In the genomic region with DNA sequence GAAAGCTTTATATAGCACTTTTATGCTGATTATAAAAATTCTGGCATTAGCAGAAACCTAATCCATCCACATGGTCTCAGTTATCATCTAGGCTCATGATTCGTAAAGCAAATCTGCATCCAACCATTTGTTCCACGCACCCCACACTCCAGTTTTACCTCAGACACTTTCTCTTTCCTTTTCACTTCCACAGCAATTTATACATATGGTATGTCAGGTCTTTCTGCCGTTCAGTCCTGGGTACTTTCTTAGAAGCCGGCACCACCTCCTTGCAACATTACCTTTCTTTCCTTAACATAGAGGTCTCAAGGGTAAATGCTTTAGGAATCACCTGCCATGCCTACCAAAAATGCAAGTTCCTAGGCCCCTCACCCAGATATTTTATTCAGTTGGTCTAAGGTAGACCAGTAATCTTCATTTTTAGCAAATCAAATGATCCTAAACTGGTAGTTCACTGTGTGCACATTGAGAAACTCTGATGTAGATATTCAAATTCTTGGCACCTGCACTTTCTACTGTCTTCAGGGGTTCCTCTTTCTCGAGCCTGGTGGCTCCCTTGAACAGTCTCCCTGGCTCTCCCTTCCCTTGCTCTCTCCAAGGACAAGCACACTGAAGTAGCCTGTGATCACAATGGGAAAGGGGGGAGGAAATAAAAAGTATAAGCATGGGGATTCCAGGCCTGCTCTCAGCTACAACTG, we compare ENCODE assay signal across 20 cellular contexts. TPM values are rescaled to one million over a fixed set of nuclear protein-coding genes. Genes with fewer than 3 reads are reported as not detected.
DNase-seq lines count a peak whose midpoint lies in the region; ATAC-seq and TF ChIP-seq lines count a peak whose summit lies in the region.
"Had no signal": no experiment of that assay in that cellular context is flagged by ENCODE, and none has a peak within 500 bp of the region (broad histone marks: within the 10 kb centered on the region; RNA-seq: fewer than 3 reads in every experiment).

No MANE protein-coding gene starts in this region.

- WGBS in smooth muscle cell (ENCODE audit: low lambda C conversion rate), result 86% methylated on average over 5 of the region's 5 CpGs

- H3K27me3 ChIP-seq in smooth muscle cell (ENCODE audit: low read depth), result no peaks in the 10 kb centered on the region
- H3K27me3 ChIP-seq: BLaER1, upper lobe of right lung had no signal

- H3K79me2 ChIP-seq in smooth muscle cell (ENCODE audit: low read depth), result peaks cover 18% of the 10 kb centered on the region

- peaks cover 24% of the 10 kb centered on the region for H3F3A ChIP-seq in smooth muscle cell (ENCODE audit: low read depth)

- peak; percentile 16 for DNase-seq in activated CD4-positive, alpha-beta T cell treated with anti-CD3 and anti-CD28 coated beads for 36 hours
- no peak for DNase-seq in activated CD4-positive, alpha-beta T cell treated with anti-CD3 and anti-CD28 coated beads, Interleukin-2, amount 50 U/mL, for 48 hours
- DNase-seq in smooth muscle cell (lab: John Stamatoyannopoulos, UW; ENCODE audit: unreplicated experiment), result no peak
- no peak for DNase-seq in NCI-H1048 (lab: John Stamatoyannopoulos, UW)
- DNase-seq in NCI-H1930 (lab: John Stamatoyannopoulos, UW), result no peak
- DNase-seq in mucosa of gallbladder (ENCODE audit: low spot score), result no peak
- DNase-seq: DMS153; NCI-H146; NCI-H748 treated with DMSO at 0.1 percent for 48 hours; PC-9; posterior cingulate gyrus; stimulated activated CD4-positive, alpha-beta T cell treated with anti-CD3 and anti-CD28 coated beads, Interleukin-2, amount 100 ng/mL, for 24 hours; stimulated activated naive CD8-positive, alpha-beta T cell treated with anti-CD3 and anti-CD28 coated beads, Interleukin-15, amount 100 ng/mL, for 72 hours; upper lobe of right lung had no signal

- H2AFZ ChIP-seq in smooth muscle cell (ENCODE audit: low read depth), result no peak overlapping the region
- H2AFZ ChIP-seq: PC-9 had no signal

- intact Hi-C loops in activated CD4-positive, alpha-beta T cell treated with anti-CD3 and anti-CD28 coated beads for 36 hours (cut with DNase I, micrococcal nuclease), result loop anchor here in 1 of 2 experiments (5.0 kb wide), 1 partner anchor 69 kb away; no protein-coding TSS in a partner anchor

- TF ChIP-seq CTCF in HEK293 (tag by site-specific recombination; IDR thresholded peaks at IDR 0.05) (no peak), brain (conservative IDR thresholded peaks at IDR 0.05) (no peak), smooth muscle cell (IDR thresholded peaks at IDR 0.05; ENCODE audit: borderline replicate concordance, insufficient read depth, poor library complexity, severe bottlenecking) (no peak)

- H3K27ac ChIP-seq in HEK293 (ENCODE audit: extremely low read depth, low read depth, low read length) (no peak overlapping the region), smooth muscle cell (ENCODE audit: low read depth) (peak overlapping the region; percentile 9)
- H3K27ac ChIP-seq: BLaER1, PC-9, upper lobe of right lung had no signal

- POLR2A ChIA-PET in activated CD4-positive, alpha-beta T cell treated with anti-CD3 and anti-CD28 coated beads for 36 hours (lab: Charles Lee), result no interaction called here
- POLR2A ChIA-PET in HEK293 (lab: Yijun Ruan, JAX), result interaction anchor here (0.6 to 1.0 kb wide), 2 partner anchors 10 to 98 kb away, joined by 3 to 6 read pairs; no protein-coding TSS in a partner anchor

- no peaks in the 10 kb centered on the region for H3K36me3 ChIP-seq in HEK293 (ENCODE audit: control insufficient read depth in 2 of 2, insufficient read depth in 1 of 2, low read length in 2 of 2)
- no peaks in the 10 kb centered on the region for H3K36me3 ChIP-seq in smooth muscle cell (ENCODE audit: low read depth)
- H3K36me3 ChIP-seq: upper lobe of right lung had no signal

- no peak for ATAC-seq in activated CD4-positive, alpha-beta T cell treated with anti-CD3 and anti-CD28 coated beads for 36 hours
- ATAC-seq: stimulated activated naive CD8-positive, alpha-beta T cell treated with anti-CD3 and anti-CD28 coated beads, Interleukin-15, amount 100 ng/mL, for 72 hours; upper lobe of right lung had no signal

- no peak overlapping the region for H3K4me3 Mint-ChIP-seq in activated CD4-positive, alpha-beta T cell treated with anti-CD3 and anti-CD28 coated beads for 36 hours
- H3K4me3 Mint-ChIP-seq in brain, result peak overlapping the region in 3 of 5 experiments; percentile 6 to 74 (median 9)
- H3K4me3 Mint-ChIP-seq: dendritic cell treated with granulocyte-macrophage colony-stimulating factor and Interleukin-4, amounts not matched to agents 40 ng/mL and 50 ng/mL, for 4 days had no signal

- H3K4me1 ChIP-seq in HEK293 (ENCODE audit: control insufficient read depth, insufficient read depth, low read length), result peaks cover 3% of the 10 kb centered on the region; the same call in 1 of the 2 replicates
- peaks cover 6% of the 10 kb centered on the region for H3K4me1 ChIP-seq in smooth muscle cell (ENCODE audit: low read depth)
- H3K4me1 ChIP-seq: upper lobe of right lung had no signal

- peaks cover 4% of the 10 kb centered on the region for H3K9me3 Mint-ChIP-seq in activated CD4-positive, alpha-beta T cell treated with anti-CD3 and anti-CD28 coated beads for 36 hours (ENCODE audit: low read depth)
- peaks cover 0 to 2% (median 0%) of the 10 kb centered on the region in 5 experiments for H3K9me3 Mint-ChIP-seq in brain
- H3K9me3 Mint-ChIP-seq: dendritic cell treated with granulocyte-macrophage colony-stimulating factor and Interleukin-4, amounts not matched to agents 40 ng/mL and 50 ng/mL, for 4 days had no signal

- H3K9me3 ChIP-seq in HEK293 (ENCODE audit: control insufficient read depth, insufficient read depth, low read depth, low read length) (no peaks in the 10 kb centered on the region), smooth muscle cell (replicated peaks; ENCODE audit: low read depth) (no peaks in the 10 kb centered on the region)
- H3K9me3 ChIP-seq: BLaER1, upper lobe of right lung had no signal

- peak overlapping the region; percentile 14 for H3K4me2 ChIP-seq in smooth muscle cell
- H3K4me2 ChIP-seq: BLaER1, PC-9 had no signal

- peaks cover 3% of the 10 kb centered on the region for H3K27me3 Mint-ChIP-seq in activated CD4-positive, alpha-beta T cell treated with anti-CD3 and anti-CD28 coated beads for 36 hours
- peaks cover 13% of the 10 kb centered on the region for H3K27me3 Mint-ChIP-seq in brain

- no peaks in the 10 kb centered on the region for H3K36me3 Mint-ChIP-seq in activated CD4-positive, alpha-beta T cell treated with anti-CD3 and anti-CD28 coated beads for 36 hours (ENCODE audit: low read depth)
- H3K36me3 Mint-ChIP-seq in brain, result peaks cover 1% of the 10 kb centered on the region

- H3K4me1 Mint-ChIP-seq in activated CD4-positive, alpha-beta T cell treated with anti-CD3 and anti-CD28 coated beads for 36 hours, result peaks cover 25% of the 10 kb centered on the region
- H3K4me1 Mint-ChIP-seq in brain, result peaks cover 34% of the 10 kb centered on the region

- CTCF ChIA-PET in activated CD4-positive, alpha-beta T cell treated with anti-CD3 and anti-CD28 coated beads for 36 hours (lab: Charles Lee), result interaction anchor here (2.7 kb wide), 1 partner anchor 12 kb away, joined by 12 read pairs; no protein-coding TSS in a partner anchor
- CTCF ChIA-PET in HEK293 (lab: Yijun Ruan, JAX), result interaction anchor here (0.6 kb wide), 1 partner anchor 305 kb away, joined by 3 read pairs; no protein-coding TSS in a partner anchor

- H3K4me3 ChIP-seq in HEK293 (ENCODE audit: low read depth, low read length) (no peak overlapping the region), smooth muscle cell (no peak overlapping the region)
- H3K4me3 ChIP-seq: BLaER1, PC-9, upper lobe of right lung had no signal

- H4K20me1 ChIP-seq in smooth muscle cell (ENCODE audit: low read depth), result peaks cover 14% of the 10 kb centered on the region

- peak overlapping the region; percentile 17 for H3K27ac Mint-ChIP-seq in activated CD4-positive, alpha-beta T cell treated with anti-CD3 and anti-CD28 coated beads for 36 hours
- peak overlapping the region in 1 of 5 experiments; percentile 48 for H3K27ac Mint-ChIP-seq in brain
- H3K27ac Mint-ChIP-seq: dendritic cell treated with granulocyte-macrophage colony-stimulating factor and Interleukin-4, amounts not matched to agents 40 ng/mL and 50 ng/mL, for 4 days; T-helper 2 cell treated with Interferon-gamma antibody and Interleukin-4, amounts not matched to agents 5 μg/mL and 100 μg/mL, for 36 hours had no signal

- H3K9ac ChIP-seq in smooth muscle cell (ENCODE audit: low read depth), result no peak overlapping the region
- H3K9ac ChIP-seq: BLaER1 had no signal

TF ChIP-seq in HEK293, 187 proteins besides CTCF, POLR2A, EP300 and RAD21 (continues in another document):
- TF ChIP-seq ZNF433 (tag by site-specific recombination; IDR thresholded peaks at IDR 0.05; ENCODE audit: low read depth) (no peak), ZNF239 (tag by site-specific recombination; IDR thresholded peaks at IDR 0.05) (no peak), ZNF558 (tag by site-specific recombination; IDR thresholded peaks at IDR 0.05) (no peak), PRDM1 (tag by site-specific recombination; IDR thresholded peaks at IDR 0.05) (0 out of 2 replicates have a peak, but pooled peaks have one; percentile 31), ZNF266 (tag by site-specific recombination; IDR thresholded peaks at IDR 0.05; ENCODE audit: low read depth) (no peak), ZSCAN23 (tag by site-specific recombination; IDR thresholded peaks at IDR 0.05) (no peak), ZBTB20 (tag by site-specific recombination; IDR thresholded peaks at IDR 0.05) (no peak), ZNF514 (tag by site-specific recombination; IDR thresholded peaks at IDR 0.05) (no peak)

RNA-seq across cellular contexts. Expression of a gene that starts 2.8 kb away (rescaled TPM):
- total RNA-seq in activated CD4-positive, alpha-beta T cell treated with anti-CD3 and anti-CD28 coated beads for 36 hours, result 10 to 100 TPM; 11.3 to 15.4 TPM
- polyA plus RNA-seq in brain (ENCODE audit: insufficient read depth, low read depth, low replicate concordance) (6.3 TPM), smooth muscle cell (15.5 and 37.0 TPM in 2 replicates)
- total RNA-seq in smooth muscle cell (16.2 and 17.1 TPM in 2 replicates), mucosa of gallbladder (31.6 TPM)

RNA-seq across cellular contexts. Expression of a gene that starts 58.5 kb away (rescaled TPM):
- 10 to 100 TPM; 11.7 to 15.4 TPM for total RNA-seq in activated CD4-positive, alpha-beta T cell treated with anti-CD3 and anti-CD28 coated beads for 36 hours
- polyA plus RNA-seq in brain (ENCODE audit: insufficient read depth, low read depth, low replicate concordance) (17.3 TPM), smooth muscle cell (11.2 and 14.9 TPM in 2 replicates)
- total RNA-seq in smooth muscle cell (18.6 and 20.4 TPM in 2 replicates), mucosa of gallbladder (24.1 TPM)

RNA-seq across cellular contexts. Expression of a gene that starts 58.6 kb away (rescaled TPM):
- not detected for total RNA-seq in activated CD4-positive, alpha-beta T cell treated with anti-CD3 and anti-CD28 coated beads for 36 hours
- polyA plus RNA-seq in brain (ENCODE audit: insufficient read depth, low read depth, low replicate concordance) (0.70 TPM), smooth muscle cell (not detected in 2 replicates)
- total RNA-seq in smooth muscle cell (not detected in 2 replicates), mucosa of gallbladder (1.4 TPM)
- total RNA-seq: bronchial epithelial cell had no signal
